In the genomic region with DNA sequence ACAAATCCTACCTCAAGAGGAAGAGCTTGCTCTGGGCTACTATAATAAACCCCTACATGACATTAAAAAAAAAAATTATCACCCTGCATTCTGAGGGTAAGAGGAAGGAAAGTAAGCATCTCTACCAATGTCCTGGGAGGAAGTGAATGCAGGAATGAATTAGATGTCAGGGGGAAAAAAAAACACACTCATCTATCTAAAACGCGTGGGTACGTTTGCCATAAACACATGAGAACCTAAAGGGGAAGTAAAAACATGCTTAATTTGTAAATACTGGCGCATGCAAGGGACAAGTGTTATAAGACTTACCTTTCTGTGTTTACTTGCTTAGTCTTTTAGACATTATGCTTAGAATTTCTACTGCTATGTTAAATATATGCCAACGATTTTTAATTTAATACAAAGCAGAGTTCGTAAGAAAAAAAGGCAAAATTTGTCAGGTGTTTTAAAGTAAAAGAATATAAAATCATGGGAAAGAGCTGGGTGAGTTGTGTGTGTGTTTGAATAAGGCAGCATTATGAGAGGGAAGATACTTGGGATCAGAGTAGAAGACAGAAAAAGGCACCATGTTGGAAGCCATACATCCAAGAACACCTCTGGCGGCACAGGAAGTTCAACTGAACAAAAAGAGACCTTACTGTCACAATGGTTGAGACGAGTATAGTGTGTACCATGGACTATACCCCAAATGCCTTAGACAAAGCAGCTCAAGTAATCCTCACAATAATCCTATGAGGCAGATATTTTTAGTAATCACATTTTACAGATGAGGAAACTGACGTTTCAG, we compare ENCODE assay signal across 9 cellular contexts. TPM values are rescaled to one million over a fixed set of nuclear protein-coding genes. Genes with fewer than 3 reads are reported as not detected.
DNase-seq lines count a peak whose midpoint lies in the region; ATAC-seq and TF ChIP-seq lines count a peak whose summit lies in the region.
"Had no signal": no experiment of that assay in that cellular context is flagged by ENCODE, and none has a peak within 500 bp of the region (broad histone marks: within the 10 kb centered on the region; RNA-seq: fewer than 3 reads in every experiment).

No MANE protein-coding gene starts in this region.

- H3K36me3 Mint-ChIP-seq in glutamatergic neuron (ENCODE audit: unreplicated experiment): no peaks in the 10 kb centered on the region

- H3K27ac ChIP-seq in right atrium auricular region: no peak overlapping the region

- POLR2A ChIA-PET in AG04449 (lab: Yijun Ruan, JAX): no interaction called here

- peaks cover 8% of the 10 kb centered on the region for H3K4me1 Mint-ChIP-seq in glutamatergic neuron (ENCODE audit: low read depth, unreplicated experiment)

- peak overlapping the region; percentile 69 for H3K4me3 Mint-ChIP-seq in glutamatergic neuron (ENCODE audit: unreplicated experiment)

- H3K27ac Mint-ChIP-seq in glutamatergic neuron (ENCODE audit: unreplicated experiment): peak overlapping the region; percentile 28

- no peak for TF ChIP-seq CTCF in AG04449 (IDR thresholded peaks at IDR 0.05; ENCODE audit: insufficient read depth, low read length, missing control alignments)
- no peak for TF ChIP-seq CTCF in GM12865 (IDR thresholded peaks at IDR 0.05; ENCODE audit: insufficient read depth, low read depth, low read length, missing control alignments)
- TF ChIP-seq CTCF in glutamatergic neuron (IDR thresholded peaks at IDR 0.05; ENCODE audit: partially characterized antibody, unreplicated experiment): no peak
- TF ChIP-seq CTCF in right atrium auricular region (IDR thresholded peaks at IDR 0.05): no peak

- no peak for DNase-seq in AG04449 (ENCODE audit: low read depth, low spot score)
- DNase-seq in GM12865 (ENCODE audit: low read depth): peak; percentile 52
- DNase-seq in glutamatergic neuron: no peak
- DNase-seq in stimulated activated naive CD4-positive, alpha-beta T cell (lab: John Stamatoyannopoulos, UW): no peak
- no peak for DNase-seq in right atrium auricular region (ENCODE audit: low spot score)
- DNase-seq: NCI-H524 treated with DMSO at 0.1 percent for 48 hours had no signal

- no peaks in the 10 kb centered on the region for H3K9me3 ChIP-seq in right atrium auricular region

- peaks cover 0 to 13% of the 10 kb centered on the region in 2 donors for H3K4me1 ChIP-seq in right atrium auricular region

- CTCF ChIA-PET in AG04449 (lab: Yijun Ruan, JAX): no interaction called here

- H3K4me3 ChIP-seq in AG04449 (ENCODE audit: low read depth, low read length) (peak overlapping the region; percentile 92), GM12865 (ENCODE audit: low read depth, low read length) (peak overlapping the region; percentile 88), right atrium auricular region (no peak overlapping the region)

- TF ChIP-seq POLR2A in Raji (IDR thresholded peaks at IDR 0.05; ENCODE audit: insufficient read depth, low read depth, low read length): peak; percentile 31; the same call in 1 of the 2 replicates

- no peaks in the 10 kb centered on the region for H3K27me3 Mint-ChIP-seq in glutamatergic neuron (ENCODE audit: unreplicated experiment)

- no peaks in the 10 kb centered on the region for H3K27me3 ChIP-seq in right atrium auricular region

- H3K36me3 ChIP-seq in right atrium auricular region: no peaks in the 10 kb centered on the region

- ATAC-seq in GM19035 (IDR thresholded peaks at IDR 0.05; ENCODE audit: unreplicated experiment) (no peak), HG03139 (IDR thresholded peaks at IDR 0.05; ENCODE audit: unreplicated experiment) (no peak)

- H3K9me3 Mint-ChIP-seq in glutamatergic neuron (ENCODE audit: unreplicated experiment): no peaks in the 10 kb centered on the region

RNA-seq across cellular contexts. Expression of a gene that starts 1.5 kb away (rescaled TPM):
- total RNA-seq in glutamatergic neuron (ENCODE audit: unreplicated experiment): 9.8 TPM
- 1 to 10 TPM; 6.6 to 7.5 TPM for total RNA-seq in right atrium auricular region

RNA-seq across cellular contexts. Expression of a gene that starts 1.8 kb away (rescaled TPM):
- total RNA-seq in glutamatergic neuron (ENCODE audit: unreplicated experiment) (0.47 TPM), right atrium auricular region (under 1 TPM; 0.26 to 0.39 TPM)

RNA-seq across cellular contexts. Expression of a gene that starts 48.0 kb away (rescaled TPM):
- 0.69 TPM for total RNA-seq in glutamatergic neuron (ENCODE audit: unreplicated experiment)
- not detected for total RNA-seq in right atrium auricular region

RNA-seq across cellular contexts. Expression of a gene that starts 54.5 kb away (rescaled TPM):
- total RNA-seq in glutamatergic neuron (ENCODE audit: unreplicated experiment): 23.1 TPM
- total RNA-seq in right atrium auricular region: 10 to 100 TPM in 1 of 2 donors, 1 to 10 TPM in 1; 5.5 to 10.7 TPM

RNA-seq across cellular contexts. Expression of a gene that starts 54.7 kb away (rescaled TPM):
- 41.5 TPM for total RNA-seq in glutamatergic neuron (ENCODE audit: unreplicated experiment)
- total RNA-seq in right atrium auricular region: 10 to 100 TPM in 1 of 2 donors, 1 to 10 TPM in 1; 9.7 to 11.5 TPM

Comparison
In these comparisons a context has a peak if more than half of its experiments do, and no peak if none do; other contexts are left out.
1. H3K4me3 ChIP-seq: peak in AG04449 (single experiment) and GM12865 (single experiment); none in right atrium auricular region (0 of 2).